Comparison of ENCODE assay signal across 16 cellular contexts in genomic region chr1:67882196-67882958, GRCh38.
"Had no signal": no experiment of that assay in that cellular context is flagged by ENCODE, and none has a peak within 500 bp of the region (broad histone marks: within the 10 kb centered on the region; RNA-seq: fewer than 3 reads in every experiment).

No MANE protein-coding gene starts in this region.

- H3K27me3 ChIP-seq: upper lobe of right lung had no signal

- H3K9me3 Mint-ChIP-seq: activated naive CD4-positive, alpha-beta T cell treated with anti-CD3 and anti-CD28 coated beads, Interleukin-2, amount 50 U/mL, for 24 hours; naive B cell; neural crest cell; stimulated activated naive B cell treated with anti-CD40 and anti-IgM and Interleukin-4, amounts not matched to agents 10 μg/mL and 1 μg/mL and 100 μg/mL, for 72 hours had no signal

- H3K4me3 Mint-ChIP-seq: activated naive CD4-positive, alpha-beta T cell treated with anti-CD3 and anti-CD28 coated beads, Interleukin-2, amount 50 U/mL, for 24 hours; immature natural killer cell; memory B cell; naive B cell; neural crest cell; stimulated activated naive B cell treated with anti-CD40 and anti-IgM and Interleukin-4, amounts not matched to agents 10 μg/mL and 1 μg/mL and 100 μg/mL, for 72 hours had no signal

- DNase-seq: activated CD4-positive, alpha-beta T cell treated with anti-CD3 and anti-CD28 coated beads, Interleukin-2, amount 50 U/mL, for 4 hours; activated CD4-positive, CD25-positive, alpha-beta regulatory T cell treated with anti-CD3 and anti-CD28 coated beads, Interleukin-2, amount 50 U/mL, for 72 hours; activated gamma-delta T cell; caudate nucleus; dorsolateral prefrontal cortex; erythroblast; immature natural killer cell; mucosa of descending colon; naive B cell; retina; stimulated activated naive B cell treated with anti-CD40 and anti-IgM and Interleukin-4, amounts not matched to agents 10 μg/mL and 1 μg/mL and 100 μg/mL, for 72 hours; upper lobe of right lung had no signal

- H3K4me1 Mint-ChIP-seq: activated naive CD4-positive, alpha-beta T cell treated with anti-CD3 and anti-CD28 coated beads, Interleukin-2, amount 50 U/mL, for 24 hours; immature natural killer cell; memory B cell; naive B cell; neural crest cell; stimulated activated naive B cell treated with anti-CD40 and anti-IgM and Interleukin-4, amounts not matched to agents 10 μg/mL and 1 μg/mL and 100 μg/mL, for 72 hours had no signal

- H3K9me3 ChIP-seq: mucosa of descending colon, thoracic aorta, upper lobe of right lung had no signal

- H3K27ac Mint-ChIP-seq: activated naive CD4-positive, alpha-beta T cell treated with anti-CD3 and anti-CD28 coated beads, Interleukin-2, amount 50 U/mL, for 24 hours; immature natural killer cell; memory B cell; naive B cell; stimulated activated naive B cell treated with anti-CD40 and anti-IgM and Interleukin-4, amounts not matched to agents 10 μg/mL and 1 μg/mL and 100 μg/mL, for 72 hours had no signal

- H3K36me3 ChIP-seq: thoracic aorta, upper lobe of right lung had no signal

- H3K4me3 ChIP-seq: dorsolateral prefrontal cortex, mucosa of descending colon, thoracic aorta, upper lobe of right lung had no signal

- ATAC-seq: mucosa of descending colon; stimulated activated naive B cell treated with anti-CD40 and anti-IgM and Interleukin-4, amounts not matched to agents 10 μg/mL and 1 μg/mL and 100 μg/mL, for 72 hours; upper lobe of right lung had no signal

- H3K27ac ChIP-seq: dorsolateral prefrontal cortex, thoracic aorta, upper lobe of right lung had no signal

- H3K36me3 Mint-ChIP-seq: activated naive CD4-positive, alpha-beta T cell treated with anti-CD3 and anti-CD28 coated beads, Interleukin-2, amount 50 U/mL, for 24 hours; immature natural killer cell; memory B cell; naive B cell; stimulated activated naive B cell treated with anti-CD40 and anti-IgM and Interleukin-4, amounts not matched to agents 10 μg/mL and 1 μg/mL and 100 μg/mL, for 72 hours had no signal

- H3K4me1 ChIP-seq: upper lobe of right lung had no signal
